21 cellular contexts compared by ENCODE assay signal in the genomic region with DNA sequence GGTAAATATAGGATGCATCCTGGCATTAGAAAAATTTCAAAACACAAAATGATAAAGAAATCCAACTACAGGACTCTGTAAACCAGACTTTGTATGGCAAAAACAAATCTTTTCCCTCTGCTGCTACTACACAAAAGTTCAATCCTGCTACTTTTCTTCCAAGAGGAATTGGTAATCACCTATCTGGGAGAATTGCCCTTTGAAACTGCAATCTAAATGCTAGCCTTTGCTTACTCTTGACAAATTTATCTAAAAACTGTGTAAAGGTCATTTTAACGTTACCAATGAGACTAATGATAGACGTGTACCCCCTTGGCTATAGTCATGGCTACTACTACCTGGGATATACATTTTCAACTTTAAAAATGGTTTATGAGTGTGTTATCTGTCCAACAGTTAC.
"Had no signal": no experiment of that assay in that cellular context is flagged by ENCODE, and none has a peak within 500 bp of the region (broad histone marks: within the 10 kb centered on the region; RNA-seq: fewer than 3 reads in every experiment).

No MANE protein-coding gene starts in this region.

- DNase-seq: colonic mucosa; cortex of kidney; effector CD8-positive, alpha-beta T cell; effector memory CD8-positive, alpha-beta T cell; endodermal cell; erythroblast; esophagus squamous epithelium; foreskin fibroblast; foreskin melanocyte; gastrocnemius medialis; glutamatergic neuron; head of caudate nucleus; heart right ventricle; hippocampal formation; left cardiac atrium; left ventricle myocardium inferior; lower lobe of right lung; mesenchymal stem cell; mucosa of descending colon had no signal

- H3K27ac ChIP-seq: colonic mucosa, epithelial cell of prostate, gastrocnemius medialis, heart right ventricle, left ventricle myocardium inferior, lower lobe of right lung had no signal

- H3K36me3 ChIP-seq: colonic mucosa, esophagus squamous epithelium, gastrocnemius medialis, heart right ventricle, left ventricle myocardium inferior, lower lobe of right lung had no signal

- H3K4me1 ChIP-seq: colonic mucosa, gastrocnemius medialis, left ventricle myocardium inferior had no signal

- ATAC-seq: effector memory CD8-positive, alpha-beta T cell; esophagus mucosa; gastrocnemius medialis; heart right ventricle; left cardiac atrium; mucosa of descending colon had no signal

- H3K4me3 ChIP-seq: colonic mucosa, esophagus squamous epithelium, gastrocnemius medialis, heart right ventricle, left ventricle myocardium inferior, lower lobe of right lung, mucosa of descending colon had no signal

- H3K27me3 ChIP-seq: colonic mucosa, esophagus squamous epithelium, gastrocnemius medialis, heart right ventricle had no signal

- H3K9me3 ChIP-seq: colonic mucosa, esophagus squamous epithelium, gastrocnemius medialis, left ventricle myocardium inferior, lower lobe of right lung, mucosa of descending colon had no signal
